8 cellular contexts compared by ENCODE assay signal in genomic region chr13:71864094-71864980, GRCh38. TPM values are rescaled to one million over a fixed set of nuclear protein-coding genes. Genes with fewer than 3 reads are reported as not detected.
A peak's percentile ranks its signal among the peaks of the same experiment; 100 is the strongest.
DNase-seq lines count a peak whose midpoint lies in the region; ATAC-seq and TF ChIP-seq lines count a peak whose summit lies in the region.

No MANE protein-coding gene starts in this region.

- no peaks in the 10 kb centered on the region for H3K9me3 Mint-ChIP-seq in activated CD4-positive, alpha-beta T cell treated with anti-CD3 and anti-CD28 coated beads, Interleukin-2, amount 10 ng/mL, durations not matched to agents 7 days and 5 days
- no peaks in the 10 kb centered on the region for H3K9me3 Mint-ChIP-seq in T-helper 2 cell treated with Interferon-gamma antibody and Interleukin-4, amounts not matched to agents 5 μg/mL and 100 μg/mL, for 36 hours
- H3K9me3 Mint-ChIP-seq in neural crest cell, result no peaks in the 10 kb centered on the region

- DNase-seq in activated CD4-positive, alpha-beta T cell treated with anti-CD3 and anti-CD28 coated beads, Interleukin-2, amount 10 ng/mL, durations not matched to agents 7 days and 5 days, result peak; percentile 36
- no peak for DNase-seq in activated CD4-positive, alpha-beta T cell treated with anti-CD3 and anti-CD28 coated beads, Interleukin-2, amount 50 U/mL, for 4 hours
- no peak for DNase-seq in T-helper 2 cell treated with Interferon-gamma antibody and Interleukin-4, amounts not matched to agents 5 μg/mL and 100 μg/mL, for 36 hours (ENCODE audit: low spot score)
- DNase-seq in fibroblast of gingiva (ENCODE audit: low read depth), result peak; percentile 2
- DNase-seq in neural crest cell (ENCODE audit: low read depth, low spot score), result peak; percentile 41
- DNase-seq in globus pallidus (ENCODE audit: low spot score), result no peak
- no peak for DNase-seq in NCI-H2196 treated with DMSO at 0.1 percent for 48 hours (lab: John Stamatoyannopoulos, UW; ENCODE audit: unreplicated experiment)

- peak overlapping the region; percentile 82 for H3K27ac Mint-ChIP-seq in activated CD4-positive, alpha-beta T cell treated with anti-CD3 and anti-CD28 coated beads, Interleukin-2, amount 10 ng/mL, durations not matched to agents 7 days and 5 days
- H3K27ac Mint-ChIP-seq in T-helper 2 cell treated with Interferon-gamma antibody and Interleukin-4, amounts not matched to agents 5 μg/mL and 100 μg/mL, for 36 hours, result no peak overlapping the region
- peak overlapping the region; percentile 81 for H3K27ac Mint-ChIP-seq in neural crest cell (ENCODE audit: unreplicated experiment)

- peak overlapping the region; percentile 82 for H3K4me3 Mint-ChIP-seq in activated CD4-positive, alpha-beta T cell treated with anti-CD3 and anti-CD28 coated beads, Interleukin-2, amount 10 ng/mL, durations not matched to agents 7 days and 5 days
- H3K4me3 Mint-ChIP-seq in T-helper 2 cell treated with Interferon-gamma antibody and Interleukin-4, amounts not matched to agents 5 μg/mL and 100 μg/mL, for 36 hours, result peak overlapping the region; percentile 86
- H3K4me3 Mint-ChIP-seq in neural crest cell, result peak overlapping the region; percentile 98

- peaks cover 4% of the 10 kb centered on the region for H3K36me3 Mint-ChIP-seq in activated CD4-positive, alpha-beta T cell treated with anti-CD3 and anti-CD28 coated beads, Interleukin-2, amount 10 ng/mL, durations not matched to agents 7 days and 5 days (ENCODE audit: low read depth)
- H3K36me3 Mint-ChIP-seq in T-helper 2 cell treated with Interferon-gamma antibody and Interleukin-4, amounts not matched to agents 5 μg/mL and 100 μg/mL, for 36 hours (ENCODE audit: low read depth), result no peaks in the 10 kb centered on the region
- no peaks in the 10 kb centered on the region for H3K36me3 Mint-ChIP-seq in neural crest cell (ENCODE audit: low read depth)

- peaks cover 18% of the 10 kb centered on the region for H3K4me1 Mint-ChIP-seq in activated CD4-positive, alpha-beta T cell treated with anti-CD3 and anti-CD28 coated beads, Interleukin-2, amount 10 ng/mL, durations not matched to agents 7 days and 5 days
- peaks cover 17% of the 10 kb centered on the region for H3K4me1 Mint-ChIP-seq in T-helper 2 cell treated with Interferon-gamma antibody and Interleukin-4, amounts not matched to agents 5 μg/mL and 100 μg/mL, for 36 hours (ENCODE audit: low read depth)
- peaks cover 44% of the 10 kb centered on the region for H3K4me1 Mint-ChIP-seq in neural crest cell

- no peak for ATAC-seq in HG02870 (IDR thresholded peaks at IDR 0.05; ENCODE audit: unreplicated experiment)

- POLR2A ChIA-PET in activated CD4-positive, alpha-beta T cell treated with anti-CD3 and anti-CD28 coated beads, Interleukin-2, amount 10 ng/mL, durations not matched to agents 7 days and 5 days (lab: Charles Lee), result no interaction called here

- no peak for TF ChIP-seq CTCF in neural crest cell (conservative IDR thresholded peaks at IDR 0.05)

- CTCF ChIA-PET in activated CD4-positive, alpha-beta T cell treated with anti-CD3 and anti-CD28 coated beads, Interleukin-2, amount 10 ng/mL, durations not matched to agents 7 days and 5 days (lab: Charles Lee), result no interaction called here

- H3K27me3 Mint-ChIP-seq in activated CD4-positive, alpha-beta T cell treated with anti-CD3 and anti-CD28 coated beads, Interleukin-2, amount 10 ng/mL, durations not matched to agents 7 days and 5 days, result peaks cover 56% of the 10 kb centered on the region
- H3K27me3 Mint-ChIP-seq in T-helper 2 cell treated with Interferon-gamma antibody and Interleukin-4, amounts not matched to agents 5 μg/mL and 100 μg/mL, for 36 hours (ENCODE audit: low read depth), result peaks cover 72% of the 10 kb centered on the region
- H3K27me3 Mint-ChIP-seq in neural crest cell (ENCODE audit: low read depth), result peaks cover 56% of the 10 kb centered on the region

RNA-seq across cellular contexts. Expression of gene DACH1, which starts 2.7 kb away (rescaled TPM):
- not detected for total RNA-seq in activated CD4-positive, alpha-beta T cell treated with anti-CD3 and anti-CD28 coated beads, Interleukin-2, amount 10 ng/mL, durations not matched to agents 7 days and 5 days
- total RNA-seq in neural crest cell, result 23.7 and 24.6 TPM in 2 replicates

Comparison
In these comparisons a context has a peak if more than half of its experiments do, and no peak if none do; other contexts are left out.
1. DNase-seq: peak in activated CD4-positive, alpha-beta T cell treated with anti-CD3 and anti-CD28 coated beads, Interleukin-2, amount 10 ng/mL, durations not matched to agents 7 days and 5 days (single experiment), fibroblast of gingiva (single experiment) and neural crest cell (single experiment); none in activated CD4-positive, alpha-beta T cell treated with anti-CD3 and anti-CD28 coated beads, Interleukin-2, amount 50 U/mL, for 4 hours (0 of 2), T-helper 2 cell treated with Interferon-gamma antibody and Interleukin-4, amounts not matched to agents 5 μg/mL and 100 μg/mL, for 36 hours (single experiment), globus pallidus (single experiment) and NCI-H2196 treated with DMSO at 0.1 percent for 48 hours (single experiment).
2. RNA of gene DACH1, which starts 2.7 kb away (total RNA-seq): 23.7 to 24.6 TPM in neural crest cell; not detected in activated CD4-positive, alpha-beta T cell treated with anti-CD3 and anti-CD28 coated beads, Interleukin-2, amount 10 ng/mL, durations not matched to agents 7 days and 5 days; every median in the first group is over 10 times any median in the second.
3. Peak in every context shown above with its lines, with median percentiles within 50 percentile points of each other: H3K4me3 Mint-ChIP-seq.